In the genomic region with DNA sequence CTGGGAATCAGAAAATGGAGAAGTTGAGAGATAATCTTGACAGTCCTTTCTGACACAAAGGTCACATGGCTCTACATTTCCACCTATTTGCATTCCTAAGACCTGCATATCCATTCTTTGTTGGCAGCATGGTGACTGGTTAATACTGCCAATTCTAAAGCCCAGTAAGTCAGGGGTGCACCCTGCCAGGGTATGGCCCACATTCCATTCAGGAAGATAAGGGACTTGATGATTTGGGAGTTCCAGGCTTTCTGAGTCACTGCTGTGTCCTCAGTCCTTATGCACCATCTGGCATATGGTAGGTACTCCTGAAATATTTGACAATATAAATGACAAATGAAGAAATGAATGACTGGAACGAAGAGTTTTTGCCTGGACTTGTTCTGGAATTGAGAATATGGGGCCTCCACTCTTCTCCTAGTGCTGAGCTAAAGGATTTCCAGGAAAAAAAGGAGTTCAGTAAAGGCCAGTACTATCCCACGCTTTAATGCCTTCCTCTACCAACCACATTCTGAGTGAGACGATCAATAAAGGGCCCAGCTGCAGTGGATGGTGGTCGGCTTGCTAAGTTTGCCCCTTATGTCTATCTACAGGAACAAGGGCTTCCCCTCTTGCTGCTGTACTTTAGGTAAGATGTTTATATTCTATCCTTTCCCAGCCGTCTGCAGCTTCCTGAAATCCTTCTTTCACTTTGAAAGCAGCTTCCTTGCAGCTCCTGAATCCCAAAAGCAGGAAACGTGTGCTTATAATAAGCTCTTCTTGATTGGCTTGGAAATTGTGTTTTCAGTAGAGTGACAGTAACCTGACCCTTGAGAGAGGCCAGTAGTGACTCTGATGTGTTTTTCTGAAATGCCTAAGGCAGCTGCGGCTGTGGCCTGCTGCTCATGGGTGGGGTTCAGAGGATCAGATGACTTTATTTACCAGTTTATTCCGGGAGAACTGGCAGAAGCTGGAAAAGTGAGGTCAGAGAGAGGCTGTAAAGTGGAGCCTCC, we compare ENCODE assay signal across 9 cellular contexts. TPM values are rescaled to one million over a fixed set of nuclear protein-coding genes. Genes with fewer than 3 reads are reported as not detected.
A peak's percentile ranks its signal among the peaks of the same experiment; 100 is the strongest.
DNase-seq lines count a peak whose midpoint lies in the region; TF ChIP-seq lines count a peak whose summit lies in the region.
"Had no signal": no experiment of that assay in that cellular context is flagged by ENCODE, and none has a peak within 500 bp of the region (broad histone marks: within the 10 kb centered on the region; RNA-seq: fewer than 3 reads in every experiment).

No MANE protein-coding gene starts in this region.

- peak overlapping the region; percentile 89 for H3K27ac Mint-ChIP-seq in osteocyte (ENCODE audit: unreplicated experiment)
- H3K27ac Mint-ChIP-seq in activated T-helper 2 cell treated with anti-CD3 and anti-CD28 coated beads, Interferon-gamma antibody, Interleukin-2, Interleukin-4, amounts not matched to agents 10 μg/mL and 5 μg/mL and 100 μg/mL, durations not matched to agents 14 hours and 24 hours and 36 hours, result no peak overlapping the region
- H3K27ac Mint-ChIP-seq: activated B cell treated with CpG ODN at 0.5 μM for 24 hours had no signal

- peaks cover 2% of the 10 kb centered on the region for H3K27me3 Mint-ChIP-seq in osteocyte (ENCODE audit: unreplicated experiment)
- peaks cover 6% of the 10 kb centered on the region for H3K27me3 Mint-ChIP-seq in activated T-helper 2 cell treated with anti-CD3 and anti-CD28 coated beads, Interferon-gamma antibody, Interleukin-2, Interleukin-4, amounts not matched to agents 10 μg/mL and 5 μg/mL and 100 μg/mL, durations not matched to agents 14 hours and 24 hours and 36 hours (ENCODE audit: low read depth)
- H3K27me3 Mint-ChIP-seq: activated B cell treated with CpG ODN at 0.5 μM for 24 hours had no signal

- peak overlapping the region; percentile 58 for H3K4me3 Mint-ChIP-seq in osteocyte (ENCODE audit: unreplicated experiment)
- no peak overlapping the region for H3K4me3 Mint-ChIP-seq in activated T-helper 2 cell treated with anti-CD3 and anti-CD28 coated beads, Interferon-gamma antibody, Interleukin-2, Interleukin-4, amounts not matched to agents 10 μg/mL and 5 μg/mL and 100 μg/mL, durations not matched to agents 14 hours and 24 hours and 36 hours (ENCODE audit: low read depth)
- H3K4me3 Mint-ChIP-seq: activated B cell treated with CpG ODN at 0.5 μM for 24 hours had no signal

- no peak for TF ChIP-seq EP300 in esophagus muscularis mucosa (IDR thresholded peaks at IDR 0.05)

- 54% methylated on average over 8 of the region's 8 CpGs for WGBS in esophagus muscularis mucosa

- peaks cover 21% of the 10 kb centered on the region for H3K4me1 Mint-ChIP-seq in osteocyte (ENCODE audit: unreplicated experiment)
- H3K4me1 Mint-ChIP-seq in activated T-helper 2 cell treated with anti-CD3 and anti-CD28 coated beads, Interferon-gamma antibody, Interleukin-2, Interleukin-4, amounts not matched to agents 10 μg/mL and 5 μg/mL and 100 μg/mL, durations not matched to agents 14 hours and 24 hours and 36 hours (ENCODE audit: low read depth), result no peaks in the 10 kb centered on the region
- H3K4me1 Mint-ChIP-seq: activated B cell treated with CpG ODN at 0.5 μM for 24 hours had no signal

- no peaks in the 10 kb centered on the region for H3K9me3 ChIP-seq in esophagus muscularis mucosa

- no peaks in the 10 kb centered on the region for H3K36me3 Mint-ChIP-seq in osteocyte (ENCODE audit: unreplicated experiment)
- no peaks in the 10 kb centered on the region for H3K36me3 Mint-ChIP-seq in activated T-helper 2 cell treated with anti-CD3 and anti-CD28 coated beads, Interferon-gamma antibody, Interleukin-2, Interleukin-4, amounts not matched to agents 10 μg/mL and 5 μg/mL and 100 μg/mL, durations not matched to agents 14 hours and 24 hours and 36 hours (ENCODE audit: low read depth)

- H3K4me1 ChIP-seq in esophagus muscularis mucosa, result peaks cover 0 to 19% (median 12%) of the 10 kb centered on the region in 4 donors

- no peaks in the 10 kb centered on the region for H3K36me3 ChIP-seq in esophagus muscularis mucosa

- no peak for TF ChIP-seq POLR2A in esophagus muscularis mucosa (IDR thresholded peaks at IDR 0.05; ENCODE audit: low read depth)

- TF ChIP-seq CTCF in esophagus muscularis mucosa (IDR thresholded peaks at IDR 0.05) (no peak), osteocyte (IDR thresholded peaks at IDR 0.05) (no peak)

- intact Hi-C loops in esophagus muscularis mucosa (cut with DNase I), result no loop called here
- intact Hi-C loops in activated T-helper 2 cell treated with anti-CD3 and anti-CD28 coated beads, Interferon-gamma antibody, Interleukin-2, Interleukin-4, amounts not matched to agents 10 μg/mL and 5 μg/mL and 100 μg/mL, durations not matched to agents 14 hours and 24 hours and 36 hours (cut with micrococcal nuclease), result no loop called here

- H3K9me3 Mint-ChIP-seq in osteocyte (ENCODE audit: unreplicated experiment), result no peaks in the 10 kb centered on the region
- H3K9me3 Mint-ChIP-seq in activated T-helper 2 cell treated with anti-CD3 and anti-CD28 coated beads, Interferon-gamma antibody, Interleukin-2, Interleukin-4, amounts not matched to agents 10 μg/mL and 5 μg/mL and 100 μg/mL, durations not matched to agents 14 hours and 24 hours and 36 hours, result no peaks in the 10 kb centered on the region

- peak overlapping the region in 2 of 4 donors; percentile 15 to 21 for H3K4me3 ChIP-seq in esophagus muscularis mucosa

- H3K27ac ChIP-seq in esophagus muscularis mucosa (replicated peaks in 1 of 4), result peak overlapping the region; percentile 51 to 71 (median 60)
- H3K27ac ChIP-seq in caudate nucleus (ENCODE audit: low read depth, low read length), result no peak overlapping the region

- DNase-seq in DMS53 (lab: John Stamatoyannopoulos, UW) (peak; percentile 98), NCI-H526 treated with DMSO at 0.1 percent for 48 hours (lab: John Stamatoyannopoulos, UW) (peak; percentile 11), esophagus muscularis mucosa (ENCODE audit: extremely low spot score) (no peak), osteocyte (ENCODE audit: extremely low spot score, unreplicated experiment) (no peak), midbrain (lab: John Stamatoyannopoulos, UW) (no peak), caudate nucleus (lab: John Stamatoyannopoulos, UW) (no peak)
- no peak for DNase-seq in activated CD4-positive, alpha-beta T cell treated with anti-CD3 and anti-CD28 coated beads for 1 hour
- DNase-seq in activated T-helper 2 cell treated with anti-CD3 and anti-CD28 coated beads, Interferon-gamma antibody, Interleukin-2, Interleukin-4, amounts not matched to agents 10 μg/mL and 5 μg/mL and 100 μg/mL, durations not matched to agents 14 hours and 24 hours and 36 hours (ENCODE audit: low spot score), result no peak
- DNase-seq: activated B cell treated with CpG ODN at 0.5 μM for 24 hours had no signal

- H3K27me3 ChIP-seq in esophagus muscularis mucosa, result no peaks in the 10 kb centered on the region

RNA-seq across cellular contexts. Expression of gene EIF2AK3, which starts 31.9 kb away (rescaled TPM):
- total RNA-seq in esophagus muscularis mucosa (10 to 100 TPM in 2 of 4 donors, 1 to 10 TPM in 2; 7.9 to 11.9 (median 10.0) TPM), osteocyte (16.3 and 16.6 TPM in 2 replicates)
- total RNA-seq in activated T-helper 2 cell treated with anti-CD3 and anti-CD28 coated beads, Interferon-gamma antibody, Interleukin-2, Interleukin-4, amounts not matched to agents 10 μg/mL and 5 μg/mL and 100 μg/mL, durations not matched to agents 14 hours and 24 hours and 36 hours, result 20.0 and 22.5 TPM in 2 replicates

RNA-seq across cellular contexts. Expression of gene RPIA, which starts 32.3 kb away (rescaled TPM):
- total RNA-seq in esophagus muscularis mucosa (1 to 10 TPM; 6.6 to 8.6 (median 7.4) TPM), osteocyte (15.0 and 16.7 TPM in 2 replicates)
- total RNA-seq in activated T-helper 2 cell treated with anti-CD3 and anti-CD28 coated beads, Interferon-gamma antibody, Interleukin-2, Interleukin-4, amounts not matched to agents 10 μg/mL and 5 μg/mL and 100 μg/mL, durations not matched to agents 14 hours and 24 hours and 36 hours, result 67.1 and 68.4 TPM in 2 replicates

Comparison
In these comparisons a context has a peak if more than half of its experiments do, and no peak if none do; other contexts are left out.
1. DNase-seq: peak in DMS53 (single experiment) and NCI-H526 treated with DMSO at 0.1 percent for 48 hours (single experiment); none in esophagus muscularis mucosa (single experiment), osteocyte (single experiment), activated CD4-positive, alpha-beta T cell treated with anti-CD3 and anti-CD28 coated beads for 1 hour (single experiment), midbrain (single experiment), activated T-helper 2 cell treated with anti-CD3 and anti-CD28 coated beads, Interferon-gamma antibody, Interleukin-2, Interleukin-4, amounts not matched to agents 10 μg/mL and 5 μg/mL and 100 μg/mL, durations not matched to agents 14 hours and 24 hours and 36 hours (single experiment) and caudate nucleus (0 of 61).